In the genomic region with DNA sequence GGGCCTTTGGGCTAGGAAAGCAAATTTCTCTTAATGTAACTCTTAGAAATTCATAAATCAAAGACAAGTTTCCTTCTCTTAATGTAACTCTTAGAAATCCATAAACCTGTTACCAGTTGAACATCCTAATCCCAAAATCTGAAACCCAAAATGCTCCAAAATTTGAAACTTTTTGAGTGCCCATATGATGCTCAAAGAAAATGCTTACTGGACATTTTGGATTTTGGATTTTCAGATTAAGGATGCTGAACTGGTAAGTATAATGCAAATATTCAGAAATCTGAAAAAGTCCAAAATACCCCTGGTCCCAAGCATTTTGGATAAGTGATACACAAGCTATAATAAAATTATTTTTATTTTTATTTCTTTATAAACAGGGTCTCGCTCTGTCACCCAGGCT, we compare ENCODE assay signal across 29 cellular contexts.
"Had no signal": no experiment of that assay in that cellular context is flagged by ENCODE, and none has a peak within 500 bp of the region (broad histone marks: within the 10 kb centered on the region; RNA-seq: fewer than 3 reads in every experiment).

No MANE protein-coding gene starts in this region.

- H3K4me1 ChIP-seq: prostate gland, uterus had no signal

- H3K4me2 ChIP-seq: smooth muscle cell had no signal

- H3K9me3 ChIP-seq: neutrophil, pancreas, prostate gland, right atrium auricular region, spleen, suprapubic skin, testis, tibial artery, transverse colon, upper lobe of right lung, uterus had no signal

- FAIRE-seq: pancreas had no signal

- H3K36me3 ChIP-seq: neutrophil, pancreas, prostate gland, right atrium auricular region, spleen, suprapubic skin, tibial artery, transverse colon, upper lobe of right lung, uterus had no signal

- ATAC-seq: naive thymus-derived CD8-positive, alpha-beta T cell; natural killer cell treated with Interleukin-12 subunit alpha and Interleukin-12 subunit beta and Interleukin-15 and Interleukin-18, amount 100 ng/mL, for 72 hours; pancreas; sciatic nerve; stimulated activated memory B cell treated with anti-CD40 and anti-IgM and Interleukin-4, amounts not matched to agents 10 μg/mL and 1 μg/mL and 100 μg/mL, for 72 hours; stimulated activated naive CD8-positive, alpha-beta T cell treated with anti-CD3 and anti-CD28 coated beads, Interleukin-15, amount 100 ng/mL, for 72 hours; stimulated activated naive CD8-positive, alpha-beta T cell treated with anti-CD3 and anti-CD28 coated beads, Interleukin-15, Interleukin-2, amounts not matched to agents 100 U/mL and 50 U/mL, for 24 hours; upper lobe of right lung had no signal

- DNase-seq: naive thymus-derived CD8-positive, alpha-beta T cell; nephron progenitor cell; nucleus accumbens; pancreas; retina; spleen; stimulated activated CD4-positive, alpha-beta T cell treated with anti-CD3 and anti-CD28 coated beads, Interleukin-12 subunit alpha, Interleukin-12 subunit beta, amount 100 ng/mL, for 4 hours; stimulated activated CD4-positive, alpha-beta T cell treated with anti-CD3 and anti-CD28 coated beads, Interleukin-1b, Interleukin-23, amount 100 ng/mL, for 48 hours; stimulated activated CD4-positive, alpha-beta T cell treated with anti-CD3 and anti-CD28 coated beads, Interleukin-4, amount 100 ng/mL, for 1 hour; stimulated activated CD4-positive, alpha-beta T cell treated with anti-CD3 and anti-CD28 coated beads, Interleukin-4, amount 100 ng/mL, for 4 hours; stimulated activated CD8-positive, alpha-beta memory T cell treated with anti-CD3 and anti-CD28 coated beads, Interleukin-4, amount 100 ng/mL, for 48 hours; stimulated activated naive CD4-positive, alpha-beta T cell; stimulated activated naive CD8-positive, alpha-beta T cell treated with anti-CD3 and anti-CD28 coated beads, Interleukin-15, amount 100 ng/mL, for 72 hours; stimulated activated naive CD8-positive, alpha-beta T cell treated with anti-CD3 and anti-CD28 coated beads, Interleukin-15, Interleukin-2, amounts not matched to agents 100 U/mL and 50 U/mL, for 24 hours; substantia nigra; testis; tibial artery; transverse colon; upper lobe of right lung; uterus had no signal

- H3K27ac ChIP-seq: neutrophil, pancreas, prostate gland, right atrium auricular region, skin epidermis, spleen, suprapubic skin, testis, tibial artery, transverse colon, upper lobe of right lung, uterus had no signal

- H3K27me3 ChIP-seq: neutrophil, pancreas, right atrium auricular region, spleen, suprapubic skin, testis, tibial artery, transverse colon, upper lobe of right lung, uterus had no signal

- H3K4me3 ChIP-seq: pancreas, prostate gland, right atrium auricular region, skin epidermis, smooth muscle cell, spleen, suprapubic skin, testis, tibial artery, transverse colon, upper lobe of right lung, uterus had no signal
